In the genomic region with DNA sequence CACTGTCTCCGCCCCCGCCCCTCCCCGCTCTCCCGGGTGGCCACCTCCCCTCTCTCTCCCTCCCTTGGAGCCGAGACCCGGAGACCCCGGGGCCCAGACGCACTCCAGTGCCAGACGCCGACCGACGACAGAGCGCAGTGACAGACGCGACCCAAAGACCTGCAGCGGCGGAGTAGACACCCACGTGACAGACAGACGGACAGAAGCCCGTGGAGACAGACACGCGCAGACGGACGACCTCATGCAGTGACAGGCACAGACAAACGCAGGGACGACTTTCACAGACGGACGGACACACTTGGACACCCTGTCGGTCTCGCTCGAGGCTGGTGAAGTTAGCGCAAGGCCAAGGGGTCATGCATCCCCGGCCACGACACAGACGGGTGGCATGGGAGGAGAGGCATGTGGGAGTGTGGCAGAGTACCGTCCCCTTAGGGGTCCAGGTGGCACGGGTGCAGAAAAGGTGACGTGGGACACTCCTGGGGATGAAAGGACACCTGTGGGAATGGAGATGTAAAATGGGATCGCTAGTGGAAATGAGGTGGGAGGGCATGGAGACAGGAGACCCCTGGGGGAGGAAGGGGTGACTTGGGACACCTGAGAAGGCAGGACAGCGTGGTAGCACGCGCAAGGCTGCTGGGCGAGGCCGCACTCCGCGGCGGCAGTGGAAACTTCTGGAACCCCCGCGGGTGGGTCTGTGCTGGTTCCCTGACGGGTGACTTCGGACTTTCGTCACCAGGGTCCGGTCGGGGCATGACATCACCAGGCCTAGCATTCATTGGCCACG, we compare ENCODE assay signal across 6 cellular contexts. TPM values are rescaled to one million over a fixed set of nuclear protein-coding genes. Genes with fewer than 3 reads are reported as not detected.
DNase-seq lines count a peak whose midpoint lies in the region; TF ChIP-seq lines count a peak whose summit lies in the region.

No MANE protein-coding gene starts in this region.

- peaks cover 62% of the 10 kb centered on the region for H3K27me3 ChIP-seq in WERI-Rb-1 (ENCODE audit: insufficient read depth, low read depth, severe bottlenecking)

- DNase-seq in GM13976 (ENCODE audit: low spot score) (peak; percentile 68), WERI-Rb-1 (peak; percentile 51), iPS-NIHi7 (ENCODE audit: extremely low spot score) (peak; percentile 72), T-helper 9 cell (no peak), H4 (ENCODE audit: low spot score) (no peak)

- H3K36me3 ChIP-seq in WERI-Rb-1 (no peaks in the 10 kb centered on the region), urinary bladder (ENCODE audit: insufficient read depth) (no peaks in the 10 kb centered on the region)

- in situ Hi-C loops in GM13976 (cut with MboI; ENCODE audit: low sequenced_read_pairs, unreplicated experiment) = no loop called here

- H3K4me1 ChIP-seq in urinary bladder (ENCODE audit: insufficient read depth) = peaks cover 1% of the 10 kb centered on the region

- 4% methylated on average over 55 of the region's 55 CpGs for WGBS in urinary bladder

- H3K27ac ChIP-seq in WERI-Rb-1 = no peak overlapping the region
- no peak overlapping the region for H3K27ac ChIP-seq in urinary bladder (ENCODE audit: low read depth)

- peak overlapping the region; percentile 22 for H3K4me3 ChIP-seq in WERI-Rb-1 (ENCODE audit: low read depth, low read length)
- H3K4me3 ChIP-seq in urinary bladder (ENCODE audit: low read depth, low read length) = peak overlapping the region; percentile 47

- TF ChIP-seq CTCF in GM13976 (IDR thresholded peaks at IDR 0.05; ENCODE audit: borderline replicate concordance, control extremely low read depth, extremely low read depth, insufficient read depth, missing control alignments) (no peak), WERI-Rb-1 (IDR thresholded peaks at IDR 0.05; ENCODE audit: low read depth, low read length) (no peak)

- no peaks in the 10 kb centered on the region for H3K9me3 ChIP-seq in WERI-Rb-1 (ENCODE audit: severe bottlenecking)

RNA-seq across cellular contexts. Expression of gene ACHE, which starts 0.5 kb away (rescaled TPM):
- 4.0 TPM for total RNA-seq in urinary bladder
- polyA plus RNA-seq in urinary bladder = 4.3 TPM
- total RNA-seq in H4 (2014; rRNA removed; shearing (Covaris generic)) = 0.15 TPM in 1 of 2 replicates, not detected in the other

RNA-seq across cellular contexts. Expression of gene UFSP1, which starts 6.6 kb away (rescaled TPM):
- 2.6 TPM for total RNA-seq in urinary bladder
- 6.2 TPM for polyA plus RNA-seq in urinary bladder
- total RNA-seq in H4 (2014; rRNA removed; shearing (Covaris generic)) = 6.3 and 6.7 TPM in 2 replicates

RNA-seq across cellular contexts. Expression of gene SRRT, which starts 21.2 kb away (rescaled TPM):
- 31.2 TPM for total RNA-seq in urinary bladder
- polyA plus RNA-seq in urinary bladder = 69.9 TPM
- total RNA-seq in H4 (2014; rRNA removed; shearing (Covaris generic)) = 44.3 and 46.8 TPM in 2 replicates

RNA-seq across cellular contexts. Expression of gene TRIP6, which starts 29.0 kb away (rescaled TPM):
- 38.0 TPM for total RNA-seq in urinary bladder
- polyA plus RNA-seq in urinary bladder = 80.0 TPM
- 78.5 and 95.5 TPM in 2 replicates for total RNA-seq in H4 (2014; rRNA removed; shearing (Covaris generic))

RNA-seq across cellular contexts. Expression of gene SLC12A9, which starts 43.6 kb away (rescaled TPM):
- total RNA-seq in urinary bladder = 13.6 TPM
- 29.0 TPM for polyA plus RNA-seq in urinary bladder
- total RNA-seq in H4 (2014; rRNA removed; shearing (Covaris generic)) = 4.9 and 5.6 TPM in 2 replicates

Comparison
In these comparisons a context has a peak if more than half of its experiments do, and no peak if none do; other contexts are left out.
1. DNase-seq: peak in GM13976 (single experiment), WERI-Rb-1 (single experiment) and iPS-NIHi7 (single experiment); none in T-helper 9 cell (single experiment) and H4 (single experiment).